Comparison of ENCODE assay signal across 8 cellular contexts in the genomic region with DNA sequence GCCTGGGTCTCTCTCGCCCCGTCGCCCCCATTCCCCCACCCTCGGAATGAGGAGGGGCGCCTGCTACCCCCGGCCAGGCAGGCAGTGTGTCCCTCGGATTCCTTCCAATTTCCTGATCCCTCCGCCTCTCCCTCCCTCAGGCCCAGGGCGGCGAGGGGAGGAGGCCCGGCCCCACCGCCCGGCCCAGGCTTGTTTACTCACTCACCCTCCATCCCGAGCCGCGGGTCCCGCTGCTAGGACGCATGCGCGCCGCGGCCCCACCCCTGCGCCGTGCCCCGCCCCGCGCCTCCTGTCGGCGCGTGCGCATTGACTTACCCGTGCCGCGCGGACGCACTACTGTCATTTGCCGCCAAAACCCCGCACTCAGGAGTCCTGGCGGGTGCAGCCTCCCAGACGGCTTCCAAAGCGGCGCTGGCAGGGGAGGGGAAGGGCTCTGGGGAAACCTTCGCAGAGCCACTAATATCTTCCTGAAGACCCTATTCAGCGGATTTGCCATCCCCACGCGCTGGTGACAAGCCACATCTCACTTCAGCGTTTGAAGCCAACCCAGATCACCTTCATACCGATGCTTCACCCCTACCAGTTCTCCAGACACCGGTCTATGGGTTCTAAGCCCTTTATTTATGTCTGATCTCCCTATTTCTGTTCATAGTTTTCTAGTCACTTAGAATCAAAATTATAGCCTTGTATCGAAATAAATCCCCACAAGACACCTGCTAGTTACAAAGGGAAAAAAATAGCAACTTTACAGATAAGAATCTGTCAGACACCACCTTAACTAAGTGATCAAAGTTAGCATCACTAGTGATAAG. TPM values are rescaled to one million over a fixed set of nuclear protein-coding genes. Genes with fewer than 3 reads are reported as not detected.
A peak's percentile ranks its signal among the peaks of the same experiment; 100 is the strongest.
DNase-seq lines count a peak whose midpoint lies in the region; ATAC-seq and TF ChIP-seq lines count a peak whose summit lies in the region.

TSS of gene EZH1 (minus strand) at position 235 of the 812 bp plus-strand sequence. CDS start 16,099 bp downstream, outside the sequence.

- peak within 1 kb of the TSS; percentile 78 for H2AFZ ChIP-seq in PC-9

- peaks cover 13% of the 10 kb centered on the region for H3K4me1 ChIP-seq in PC-9 (replicated peaks; ENCODE audit: insufficient read depth)

- TF ChIP-seq EP300 in Ishikawa (IDR thresholded peaks at IDR 0.05; ENCODE audit: borderline replicate concordance), result no peak

- ATAC-seq in GM21515 (IDR thresholded peaks at IDR 0.05; ENCODE audit: unreplicated experiment), result peak; percentile 81

- peak; percentile 100 for DNase-seq in D341Med (ENCODE audit: low spot score)
- peak; percentile 75 to 92 for DNase-seq in PC-9
- peak; percentile 95 for DNase-seq in activated T-cell treated with anti-CD3 and anti-CD28 coated beads, Interleukin-2, amount 50 U/mL, for 1 hour
- DNase-seq in epithelial cell of proximal tubule (ENCODE audit: low read depth), result no peak
- peak; percentile 89 for DNase-seq in mucosa of gallbladder (ENCODE audit: low spot score)
- peak; percentile 81 for DNase-seq in stimulated activated CD8-positive, alpha-beta memory T cell treated with anti-CD3 and anti-CD28 coated beads, Interleukin-4, amount 100 ng/mL, for 24 hours (ENCODE audit: low read depth)

- H3K36me3 ChIP-seq in PC-9 (ENCODE audit: low read depth), result no peaks in the 10 kb centered on the region

- no TSS peak for BruUV-seq in PC-9 (replicated peaks; lab: Mats Ljungman, UMichigan)

- no peaks in the 10 kb centered on the region for H3K9me2 ChIP-seq in PC-9 (ENCODE audit: insufficient read depth)

- no peaks in the 10 kb centered on the region for H3K27me3 ChIP-seq in PC-9 (ENCODE audit: insufficient read depth, low read depth)

- POLR2A ChIA-PET in PC-9 (lab: Charles Lee; ENCODE audit: unreplicated experiment), result no interaction called here

- CTCF ChIA-PET in PC-9 (lab: Charles Lee), result no interaction called here

- peak within 1 kb of the TSS; percentile 75 for H3K4me2 ChIP-seq in PC-9

- no peaks in the 10 kb centered on the region; the same call in 1 of the 2 replicates for H3F3A ChIP-seq in PC-9 (ENCODE audit: insufficient read depth, low read depth)

- H3K79me2 ChIP-seq in PC-9 (ENCODE audit: low read depth), result peaks cover 13% of the 10 kb centered on the region; the same call in 1 of the 2 replicates

- TF ChIP-seq RAD21 in Ishikawa (IDR thresholded peaks at IDR 0.05; ENCODE audit: low read depth), result no peak

- no peaks in the 10 kb centered on the region for H3K9me3 ChIP-seq in PC-9 (ENCODE audit: insufficient read depth, low read depth)

- H3K27ac ChIP-seq in PC-9, result peak within 1 kb of the TSS; percentile 65

- intact Hi-C loops in PC-9 (cut with micrococcal nuclease; ENCODE audit: unreplicated experiment), result no loop called here

- no peaks in the 10 kb centered on the region for H4K20me1 ChIP-seq in PC-9 (ENCODE audit: insufficient read depth)

- H3K4me3 ChIP-seq in PC-9 (peak within 1 kb of the TSS; percentile 78), epithelial cell of proximal tubule (ENCODE audit: low read depth, low read length) (peak within 1 kb of the TSS; percentile 71)

- no peak for TF ChIP-seq CTCF in PC-9 (conservative IDR thresholded peaks at IDR 0.05)
- TF ChIP-seq CTCF in epithelial cell of proximal tubule (conservative IDR thresholded peaks at IDR 0.05; ENCODE audit: low read depth, low read length), result no peak

TF ChIP-seq in Ishikawa, 13 proteins besides CTCF, POLR2A, EP300 and RAD21:
- peak; percentile 84 for TF ChIP-seq ZBTB7A (IDR thresholded peaks at IDR 0.05; ENCODE audit: low read depth)
- TF ChIP-seq, protein P1, sequence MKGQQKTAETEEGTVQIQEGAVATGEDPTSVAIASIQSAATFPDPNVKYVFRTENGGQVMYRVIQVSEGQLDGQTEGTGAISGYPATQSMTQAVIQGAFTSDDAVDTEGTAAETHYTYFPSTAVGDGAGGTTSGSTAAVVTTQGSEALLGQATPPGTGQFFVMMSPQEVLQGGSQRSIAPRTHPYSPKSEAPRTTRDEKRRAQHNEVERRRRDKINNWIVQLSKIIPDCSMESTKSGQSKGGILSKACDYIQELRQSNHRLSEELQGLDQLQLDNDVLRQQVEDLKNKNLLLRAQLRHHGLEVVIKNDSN (IDR thresholded peaks at IDR 0.05), result no peak; the same call in 1 of the 2 replicates
- TF ChIP-seq TCF12 (IDR thresholded peaks at IDR 0.05; ENCODE audit: low read depth), result peak; percentile 58; the same call in 1 of the 2 replicates
- TF ChIP-seq MAX (IDR thresholded peaks at IDR 0.05), result peak; percentile 100
- peak; percentile 46; the same call in 1 of the 2 replicates for TF ChIP-seq YY1 (IDR thresholded peaks at IDR 0.05; ENCODE audit: low read depth)

RNA-seq across cellular contexts. Expression of gene EZH1, which starts in this region (rescaled TPM):
- total RNA-seq in PC-9 (2021) (22.8 and 24.8 TPM in 2 replicates), epithelial cell of proximal tubule (6.9 and 14.4 TPM in 2 replicates), mucosa of gallbladder (50.4 TPM)
